ENCODE assay signal across 2 cellular contexts in genomic region chr9:129576546-129577543, GRCh38.
A peak's percentile ranks its signal among the peaks of the same experiment; 100 is the strongest.
TF ChIP-seq lines count a peak whose summit lies in the region.

No MANE protein-coding gene starts in this region.

TF ChIP-seq in PFSK-1, 5 proteins besides CTCF, POLR2A, EP300 and RAD21:
- peak; percentile 72 for TF ChIP-seq FOXP2 (optimal IDR thresholded peaks at IDR 0.05; ENCODE audit: borderline replicate concordance, extremely low read depth, extremely low read length, insufficient read depth)
- no peak for TF ChIP-seq POLR2AphosphoS5 (IDR thresholded peaks at IDR 0.05; ENCODE audit: low read depth, low read length)

TF ChIP-seq in H1, 55 proteins besides CTCF, POLR2A, EP300 and RAD21:
- TF ChIP-seq ZNF274 (IDR thresholded peaks at IDR 0.05; ENCODE audit: borderline replicate concordance, extremely low read depth, low read length): no peak
